28 cellular contexts compared by ENCODE assay signal in genomic region chr4:1019726-1020470, GRCh38. TPM values are rescaled to one million over a fixed set of nuclear protein-coding genes. Genes with fewer than 3 reads are reported as not detected.
DNase-seq lines count a peak whose midpoint lies in the region; ATAC-seq, FAIRE-seq and TF ChIP-seq lines count a peak whose summit lies in the region.
"Had no signal": no experiment of that assay in that cellular context is flagged by ENCODE, and none has a peak within 500 bp of the region (broad histone marks: within the 10 kb centered on the region; RNA-seq: fewer than 3 reads in every experiment).

No MANE protein-coding gene starts in this region.

- H3K27ac ChIP-seq in BLaER1 (peak overlapping the region; percentile 56), Karpas-422 (ENCODE audit: low read length) (no peak overlapping the region), K562 (ENCODE audit: extremely low read depth, low read depth, low read length) (no peak overlapping the region)
- H3K27ac ChIP-seq: gastrocnemius medialis, hepatocyte, left lung, pancreas, SJSA1, spleen, upper lobe of left lung had no signal

- CTCF ChIA-PET in K562 (lab: Yijun Ruan, JAX; ENCODE audit: low intra/inter-chr PET ratio): no interaction called here

- H2AFZ ChIP-seq in Karpas-422 (ENCODE audit: low read length) (no peak overlapping the region), K562 (ENCODE audit: low read depth, low read length) (no peak overlapping the region)
- H2AFZ ChIP-seq: hepatocyte had no signal

- H4K20me1 ChIP-seq in BLaER1 (peaks cover 85% of the 10 kb centered on the region), Karpas-422 (ENCODE audit: insufficient read depth, low read depth, low read length) (peaks cover 15% of the 10 kb centered on the region; the same call in 1 of the 2 replicates), K562 (replicated peaks; ENCODE audit: control insufficient read depth, insufficient read depth, low read length) (peaks cover 7% of the 10 kb centered on the region; the same call in 1 of the 2 replicates)

- H3K9me1 ChIP-seq in K562 (ENCODE audit: control insufficient read depth, insufficient read depth, low read length): peaks cover 6% of the 10 kb centered on the region

- in situ Hi-C loops in K562 (cut with MboI): no loop called here

- H3K36me3 ChIP-seq in BLaER1 (peaks cover 25% of the 10 kb centered on the region), Karpas-422 (ENCODE audit: insufficient read depth, low read length) (no peaks in the 10 kb centered on the region), K562 (ENCODE audit: control insufficient read depth, insufficient read depth, low read length) (peaks cover 16% of the 10 kb centered on the region; the same call in 2 of the 3 replicates)
- H3K36me3 ChIP-seq: gastrocnemius medialis, MG63, SJSA1 had no signal

- TF ChIP-seq CTCF in K562 (IDR thresholded peaks at IDR 0.05 in 2 of 3, conservative IDR thresholded peaks at IDR 0.05 in 1 of 3; ENCODE audit: insufficient read depth in 2 of 3, low read depth in 1 of 3, low read length in 3 of 3) (no peak), neural crest cell (conservative IDR thresholded peaks at IDR 0.05) (no peak)

- no peaks in the 10 kb centered on the region for H3K27me3 ChIP-seq in BLaER1
- no peaks in the 10 kb centered on the region for H3K27me3 ChIP-seq in Karpas-422 (ENCODE audit: low read length)
- no peaks in the 10 kb centered on the region for H3K27me3 ChIP-seq in K562 (ENCODE audit: control insufficient read depth in 2 of 2, insufficient read depth in 2 of 2, low read length in 2 of 2)
- H3K27me3 ChIP-seq: gastrocnemius medialis, hepatocyte, left lung, MG63, pancreas, SJSA1, spleen, upper lobe of left lung had no signal

- peak overlapping the region; percentile 43 for H3K27ac Mint-ChIP-seq in neural crest cell (ENCODE audit: unreplicated experiment)
- no peak overlapping the region for H3K27ac Mint-ChIP-seq in T-helper 2 cell treated with Interferon-gamma antibody and Interleukin-4, amounts not matched to agents 5 μg/mL and 100 μg/mL, for 36 hours
- H3K27ac Mint-ChIP-seq: CD4-positive, alpha-beta T cell; immature natural killer cell; mesothelial cell of epicardium had no signal

- peak overlapping the region; percentile 55 for H3K9ac ChIP-seq in BLaER1
- no peak overlapping the region for H3K9ac ChIP-seq in Karpas-422 (ENCODE audit: low read length)
- H3K9ac ChIP-seq in K562 (ENCODE audit: insufficient read depth in 1 of 2, low read depth in 2 of 2, low read length in 2 of 2): peak overlapping the region in 1 of 2 experiments; percentile 74; a peak in 1 of 4 replicates

- peaks cover 7% of the 10 kb centered on the region for H3K4me1 Mint-ChIP-seq in neural crest cell
- H3K4me1 Mint-ChIP-seq in T-helper 2 cell treated with Interferon-gamma antibody and Interleukin-4, amounts not matched to agents 5 μg/mL and 100 μg/mL, for 36 hours (ENCODE audit: low read depth): no peaks in the 10 kb centered on the region
- H3K4me1 Mint-ChIP-seq: immature natural killer cell had no signal

- 76% methylated on average over 17 of the region's 23 CpGs for WGBS in K562 (ENCODE audit: insufficient coverage, low coverage, missing lambda C conversion rate)

- H3K9me3 ChIP-seq in BLaER1: no peaks in the 10 kb centered on the region
- no peaks in the 10 kb centered on the region for H3K9me3 ChIP-seq in Karpas-422 (ENCODE audit: low read length)
- no peaks in the 10 kb centered on the region for H3K9me3 ChIP-seq in K562 (replicated peaks; ENCODE audit: control insufficient read depth, insufficient read depth, low read depth, low read length)
- H3K9me3 ChIP-seq: gastrocnemius medialis, left lung, MG63, pancreas, SJSA1, spleen, upper lobe of left lung had no signal

- no peaks in the 10 kb centered on the region for H3K27me3 Mint-ChIP-seq in neural crest cell (ENCODE audit: low read depth)
- H3K27me3 Mint-ChIP-seq in T-helper 2 cell treated with Interferon-gamma antibody and Interleukin-4, amounts not matched to agents 5 μg/mL and 100 μg/mL, for 36 hours (ENCODE audit: low read depth): no peaks in the 10 kb centered on the region
- H3K27me3 Mint-ChIP-seq: CD4-positive, alpha-beta T cell; naive thymus-derived CD4-positive, alpha-beta T cell had no signal

- H3K4me2 ChIP-seq in BLaER1 (peak overlapping the region; percentile 98), Karpas-422 (ENCODE audit: low read depth, low read length, poor library complexity, severe bottlenecking) (no peak overlapping the region), K562 (ENCODE audit: insufficient read depth, low read length) (no peak overlapping the region)
- H3K4me2 ChIP-seq: hepatocyte had no signal

- no peak for TF ChIP-seq EP300 in K562 (IDR thresholded peaks at IDR 0.05; ENCODE audit: low read length)

- no peaks in the 10 kb centered on the region for H3K9me3 Mint-ChIP-seq in neural crest cell
- no peaks in the 10 kb centered on the region for H3K9me3 Mint-ChIP-seq in T-helper 2 cell treated with Interferon-gamma antibody and Interleukin-4, amounts not matched to agents 5 μg/mL and 100 μg/mL, for 36 hours
- H3K9me3 Mint-ChIP-seq: activated T-cell treated with anti-CD3 and anti-CD28 coated beads, Interleukin-2, amount 50 U/mL, for 4 hours; CD4-positive, alpha-beta T cell; immature natural killer cell; mesothelial cell of epicardium; naive thymus-derived CD4-positive, alpha-beta T cell had no signal

- peaks cover 78% of the 10 kb centered on the region for H3K4me1 ChIP-seq in BLaER1
- peaks cover 12% of the 10 kb centered on the region for H3K4me1 ChIP-seq in Karpas-422 (ENCODE audit: low read length)
- peaks cover 0 to 73% of the 10 kb centered on the region in 2 experiments; a peak in 2 of 5 replicates for H3K4me1 ChIP-seq in K562 (replicated peaks in 1 of 2; ENCODE audit: control insufficient read depth in 2 of 2, insufficient read depth in 2 of 2, low read length in 2 of 2)
- H3K4me1 ChIP-seq: gastrocnemius medialis, left lung, pancreas, SJSA1, upper lobe of left lung had no signal

- TF ChIP-seq RAD21 in K562 (CRISPR knock-in tag; conservative IDR thresholded peaks at IDR 0.05 in 1 of 2, IDR thresholded peaks at IDR 0.05 in 1 of 2): no peak

- H3K79me2 ChIP-seq in Karpas-422 (ENCODE audit: low read length): no peaks in the 10 kb centered on the region
- H3K79me2 ChIP-seq in K562 (ENCODE audit: control insufficient read depth, insufficient read depth, low read length): peaks cover 4% of the 10 kb centered on the region; the same call in 1 of the 3 replicates

- POLR2A ChIA-PET in K562 (lab: Yijun Ruan, JAX): interaction anchor here (1.0 kb wide), 1 partner anchor 9 kb away, joined by 6 read pairs; no protein-coding TSS in a partner anchor

- no peaks in the 10 kb centered on the region for H3K36me3 Mint-ChIP-seq in neural crest cell (ENCODE audit: low read depth)
- H3K36me3 Mint-ChIP-seq in T-helper 2 cell treated with Interferon-gamma antibody and Interleukin-4, amounts not matched to agents 5 μg/mL and 100 μg/mL, for 36 hours (ENCODE audit: low read depth): no peaks in the 10 kb centered on the region
- H3K36me3 Mint-ChIP-seq: immature natural killer cell; naive thymus-derived CD4-positive, alpha-beta T cell had no signal

- H3K4me3 ChIP-seq in BLaER1: peak overlapping the region; percentile 44; the same call in 1 of the 2 replicates
- no peak overlapping the region for H3K4me3 ChIP-seq in Karpas-422 (ENCODE audit: low read length)
- no peak overlapping the region for H3K4me3 ChIP-seq in K562
- H3K4me3 ChIP-seq: gastrocnemius medialis, hepatocyte, left lung, MG63, pancreas, SJSA1, spleen, upper lobe of left lung had no signal

- H3K9me2 ChIP-seq in Karpas-422 (replicated peaks; ENCODE audit: insufficient read depth, low read length): no peaks in the 10 kb centered on the region

- DNase-seq in Karpas-422 (peak; percentile 69), K562 (ENCODE audit: extremely low read depth in 1 of 4, low spot score in 3 of 4) (peak in 2 of 4 experiments; percentile 15 to 46), neural crest cell (ENCODE audit: low read depth, low spot score) (no peak), NCI-H2107 (lab: John Stamatoyannopoulos, UW) (no peak), NCI-H69 (lab: John Stamatoyannopoulos, UW) (no peak)
- DNase-seq in T-helper 2 cell treated with Interferon-gamma antibody and Interleukin-4, amounts not matched to agents 5 μg/mL and 100 μg/mL, for 36 hours (ENCODE audit: low spot score): no peak
- DNase-seq: activated CD4-positive, alpha-beta T cell treated with anti-CD3 and anti-CD28 coated beads for 4 hours; activated gamma-delta T cell treated with Interleukin-2 at 50 U/mL for 16 hours; activated T-cell treated with anti-CD3 and anti-CD28 coated beads, Interleukin-2, amount 50 U/mL, for 4 hours; CD4-positive, alpha-beta T cell; central memory CD4-positive, alpha-beta T cell; dermis blood vessel endothelial cell; gastrocnemius medialis; immature natural killer cell; KBM-7; left lung; MG63; naive thymus-derived CD4-positive, alpha-beta T cell; NCI-H1417 treated with DMSO at 0.1 percent for 48 hours; NCI-H510A treated with DMSO at 0.1 percent for 48 hours; pancreas; spleen had no signal

- ATAC-seq in K562: peak; percentile 22; the same call in 1 of the 3 replicates
- ATAC-seq: activated T-cell treated with anti-CD3 and anti-CD28 coated beads, Interleukin-2, amount 50 U/mL, for 4 hours; gastrocnemius medialis; left lung; naive thymus-derived CD4-positive, alpha-beta T cell; pancreas had no signal

- no peak for FAIRE-seq in K562 (lab: Jason Lieb, UNC)
- FAIRE-seq: D721Med, pancreas had no signal

- intact Hi-C loops in K562 (cut with micrococcal nuclease): no loop called here

- H3K4me3 Mint-ChIP-seq in neural crest cell: peak overlapping the region; percentile 15
- no peak overlapping the region for H3K4me3 Mint-ChIP-seq in T-helper 2 cell treated with Interferon-gamma antibody and Interleukin-4, amounts not matched to agents 5 μg/mL and 100 μg/mL, for 36 hours
- H3K4me3 Mint-ChIP-seq: activated T-cell treated with anti-CD3 and anti-CD28 coated beads, Interleukin-2, amount 50 U/mL, for 4 hours; CD4-positive, alpha-beta T cell; immature natural killer cell; mesothelial cell of epicardium had no signal

- TF ChIP-seq POLR2A in K562 (conservative IDR thresholded peaks at IDR 0.05): no peak

- no TSS peak for BruUV-seq in K562 (replicated peaks; lab: Mats Ljungman, UMichigan)

RNA-seq across cellular contexts. Expression of gene FGFRL1, which starts 8.5 kb away (rescaled TPM):
- 0.76 TPM in 1 of 2 replicates, not detected in the other for total RNA-seq in Karpas-422 (2014; rRNA removed; shearing (Covaris generic); ENCODE audit: low replicate concordance)
- total RNA-seq in K562 (2011; cell fraction: chromatin; rRNA removed; ENCODE audit: low replicate concordance): 24.3 and 107 TPM in 2 replicates
- total RNA-seq in K562 (2011; cell fraction: nucleolus; rRNA removed): 71.6 and 76.2 TPM in 2 replicates
- total RNA-seq in K562 (2011; cell fraction: nucleoplasm; rRNA removed): 78.9 and 124 TPM in 2 replicates
- 21.6 and 30.7 TPM in 2 replicates for total RNA-seq in K562 (2014; rRNA removed)
- 5.3 and 7.1 TPM in 2 replicates for total RNA-seq in K562 (2014; rRNA removed; fragmentation: Illumina TruSeq; extraction: Trizol)
- 10.4 and 11.4 TPM in 2 replicates for total RNA-seq in K562 (2015; rRNA removed; fragmentation: Illumina TruSeq; extraction: Trizol)
- total RNA-seq in K562 (2021): 45.6 and 49.9 TPM in 2 replicates
- polyA plus RNA-seq in K562 (2011; rRNA removed): 14.6 and 18.3 TPM in 2 replicates
- polyA plus RNA-seq in K562 (2011; cell fraction: cytosol; rRNA removed): 39.0 and 72.2 TPM in 2 replicates
- polyA plus RNA-seq in K562 (2011; cell fraction: nucleus; rRNA removed): 55.9 and 72.5 TPM in 2 replicates
- polyA plus RNA-seq in K562 (2012): 28.5 and 35.1 TPM in 2 replicates
- 17.1 and 25.2 TPM in 2 replicates for polyA plus RNA-seq in K562 (2014; fragmentation: Illumina TruSeq; extraction: Trizol)
- under 1 TPM; 0.34 to 0.53 TPM for polyA plus RNA-seq in K562 (2014; fragmentation: Nextera tagmentation; extraction: Ambion mirVana)
- 15.1 and 15.6 TPM in 2 replicates for polyA plus RNA-seq in K562 (2014; rRNA removed)
- 73.8 and 144 TPM in 2 replicates for polyA minus RNA-seq in K562 (2011; rRNA and poly(A)+ RNA removed)
- polyA minus RNA-seq in K562 (2011; cell fraction: cytosol; rRNA and poly(A)+ RNA removed): 42.8 and 52.2 TPM in 2 replicates
- polyA minus RNA-seq in K562 (2011; cell fraction: nucleus; rRNA and poly(A)+ RNA removed): 20.8 and 21.0 TPM in 2 replicates
- total RNA-seq in neural crest cell: 54.9 and 58.8 TPM in 2 replicates

RNA-seq across cellular contexts. Expression of gene SLC26A1, which starts 26.7 kb away (rescaled TPM):
- not detected in 2 replicates for total RNA-seq in Karpas-422 (2014; rRNA removed; shearing (Covaris generic); ENCODE audit: low replicate concordance)
- total RNA-seq in K562 (2011; cell fraction: chromatin; rRNA removed; ENCODE audit: low replicate concordance): 5.5 and 11.7 TPM in 2 replicates
- total RNA-seq in K562 (2011; cell fraction: nucleolus; rRNA removed): 8.4 and 9.3 TPM in 2 replicates
- 4.1 and 4.2 TPM in 2 replicates for total RNA-seq in K562 (2011; cell fraction: nucleoplasm; rRNA removed)
- 1.6 TPM in 2 replicates for total RNA-seq in K562 (2014; rRNA removed)
- total RNA-seq in K562 (2014; rRNA removed; fragmentation: Illumina TruSeq; extraction: Trizol): 0.40 and 0.96 TPM in 2 replicates
- total RNA-seq in K562 (2015; rRNA removed; fragmentation: Illumina TruSeq; extraction: Trizol): 1.8 and 2.2 TPM in 2 replicates
- 3.1 and 4.2 TPM in 2 replicates for total RNA-seq in K562 (2021)
- 0.95 and 2.0 TPM in 2 replicates for polyA plus RNA-seq in K562 (2011; rRNA removed)
- polyA plus RNA-seq in K562 (2011; cell fraction: cytosol; rRNA removed): 1.0 and 2.7 TPM in 2 replicates
- polyA plus RNA-seq in K562 (2011; cell fraction: nucleus; rRNA removed): 9.1 and 12.1 TPM in 2 replicates
- 4.4 and 8.2 TPM in 2 replicates for polyA plus RNA-seq in K562 (2012)
- 0.56 and 0.69 TPM in 2 replicates for polyA plus RNA-seq in K562 (2014; fragmentation: Illumina TruSeq; extraction: Trizol)
- polyA plus RNA-seq in K562 (2014; fragmentation: Nextera tagmentation; extraction: Ambion mirVana): under 1 TPM; 0.11 to 0.24 TPM
- polyA plus RNA-seq in K562 (2014; rRNA removed): 1.4 and 2.1 TPM in 2 replicates
- polyA minus RNA-seq in K562 (2011; rRNA and poly(A)+ RNA removed): 0.51 and 0.74 TPM in 2 replicates
- 1.7 TPM in 2 replicates for polyA minus RNA-seq in K562 (2011; cell fraction: cytosol; rRNA and poly(A)+ RNA removed)
- 3.9 and 6.3 TPM in 2 replicates for polyA minus RNA-seq in K562 (2011; cell fraction: nucleus; rRNA and poly(A)+ RNA removed)
- 0.27 and 0.84 TPM in 2 replicates for total RNA-seq in neural crest cell
- total RNA-seq: CD4-positive, alpha-beta T cell; dermis blood vessel endothelial cell; SJSA1 had no signal

RNA-seq across cellular contexts. Expression of gene IDUA, which starts 33.1 kb away (rescaled TPM):
- 17.3 and 20.8 TPM in 2 replicates for total RNA-seq in Karpas-422 (2014; rRNA removed; shearing (Covaris generic); ENCODE audit: low replicate concordance)
- total RNA-seq in K562 (2011; cell fraction: chromatin; rRNA removed; ENCODE audit: low replicate concordance): 7.8 and 35.6 TPM in 2 replicates
- total RNA-seq in K562 (2011; cell fraction: nucleolus; rRNA removed): 35.8 and 36.4 TPM in 2 replicates
- 12.5 and 18.8 TPM in 2 replicates for total RNA-seq in K562 (2011; cell fraction: nucleoplasm; rRNA removed)
- total RNA-seq in K562 (2014; rRNA removed) (9.9 and 10.1 TPM in 2 replicates), K562 (2014; rRNA removed; fragmentation: Illumina TruSeq; extraction: Trizol) (0.26 and 0.69 TPM in 2 replicates), K562 (2015; rRNA removed; fragmentation: Illumina TruSeq; extraction: Trizol) (3.1 and 4.8 TPM in 2 replicates), K562 (2021) (13.6 and 16.1 TPM in 2 replicates), neural crest cell (16.4 and 18.0 TPM in 2 replicates)
- polyA plus RNA-seq in K562 (2011; rRNA removed) (1.2 and 2.2 TPM in 2 replicates), K562 (2014; fragmentation: Illumina TruSeq; extraction: Trizol) (0.30 and 1.2 TPM in 2 replicates), K562 (2014; fragmentation: Nextera tagmentation; extraction: Ambion mirVana) (under 1 TPM; 0.04 to 0.13 TPM), K562 (2014; rRNA removed) (11.2 and 14.1 TPM in 2 replicates)
- 0.90 and 2.8 TPM in 2 replicates for polyA plus RNA-seq in K562 (2011; cell fraction: cytosol; rRNA removed)
- polyA plus RNA-seq in K562 (2011; cell fraction: nucleus; rRNA removed): 34.5 and 72.8 TPM in 2 replicates
- 9.8 and 26.2 TPM in 2 replicates for polyA plus RNA-seq in K562 (2012)
- 0.36 and 0.70 TPM in 2 replicates for polyA minus RNA-seq in K562 (2011; rRNA and poly(A)+ RNA removed)
- polyA minus RNA-seq in K562 (2011; cell fraction: cytosol; rRNA and poly(A)+ RNA removed): 7.3 and 13.7 TPM in 2 replicates
- 10.0 and 12.1 TPM in 2 replicates for polyA minus RNA-seq in K562 (2011; cell fraction: nucleus; rRNA and poly(A)+ RNA removed)

RNA-seq across cellular contexts. Expression of gene DGKQ, which starts 46.5 kb away (rescaled TPM):
- 5.8 and 21.1 TPM in 2 replicates for total RNA-seq in Karpas-422 (2014; rRNA removed; shearing (Covaris generic); ENCODE audit: low replicate concordance)
- 27.1 and 96.1 TPM in 2 replicates for total RNA-seq in K562 (2011; cell fraction: chromatin; rRNA removed; ENCODE audit: low replicate concordance)
- total RNA-seq in K562 (2011; cell fraction: nucleolus; rRNA removed): 70.2 and 86.6 TPM in 2 replicates
- 28.7 and 35.0 TPM in 2 replicates for total RNA-seq in K562 (2011; cell fraction: nucleoplasm; rRNA removed)
- total RNA-seq in K562 (2014; rRNA removed): 17.0 and 19.1 TPM in 2 replicates
- 1.2 and 1.7 TPM in 2 replicates for total RNA-seq in K562 (2014; rRNA removed; fragmentation: Illumina TruSeq; extraction: Trizol)
- total RNA-seq in K562 (2015; rRNA removed; fragmentation: Illumina TruSeq; extraction: Trizol): 6.1 and 6.3 TPM in 2 replicates
- total RNA-seq in K562 (2021): 18.4 and 22.0 TPM in 2 replicates
- polyA plus RNA-seq in K562 (2011; rRNA removed): 5.6 and 6.8 TPM in 2 replicates
- 5.6 and 16.4 TPM in 2 replicates for polyA plus RNA-seq in K562 (2011; cell fraction: cytosol; rRNA removed)
- polyA plus RNA-seq in K562 (2011; cell fraction: nucleus; rRNA removed): 86.6 and 144 TPM in 2 replicates
- polyA plus RNA-seq in K562 (2012): 13.1 and 23.6 TPM in 2 replicates
- polyA plus RNA-seq in K562 (2014; fragmentation: Illumina TruSeq; extraction: Trizol): 2.6 and 7.3 TPM in 2 replicates
- polyA plus RNA-seq in K562 (2014; fragmentation: Nextera tagmentation; extraction: Ambion mirVana): under 1 TPM; 0.17 to 0.27 TPM
- 15.3 and 15.7 TPM in 2 replicates for polyA plus RNA-seq in K562 (2014; rRNA removed)
- polyA minus RNA-seq in K562 (2011; rRNA and poly(A)+ RNA removed): 1.9 and 2.5 TPM in 2 replicates
- 5.5 and 7.7 TPM in 2 replicates for polyA minus RNA-seq in K562 (2011; cell fraction: cytosol; rRNA and poly(A)+ RNA removed)
- 17.1 and 17.2 TPM in 2 replicates for polyA minus RNA-seq in K562 (2011; cell fraction: nucleus; rRNA and poly(A)+ RNA removed)
- 15.0 and 15.7 TPM in 2 replicates for total RNA-seq in neural crest cell
